ENCODE assay signal across 7 cellular contexts in genomic region chr4:44098973-44099372, GRCh38.
"Had no signal": no experiment of that assay in that cellular context is flagged by ENCODE, and none has a peak within 500 bp of the region (broad histone marks: within the 10 kb centered on the region; RNA-seq: fewer than 3 reads in every experiment).

No MANE protein-coding gene starts in this region.

- H3K27ac ChIP-seq: GM23248, HL-60 had no signal

- DNase-seq: GM23248, GOT3, H9, HCEC 1CT, KG1 had no signal

- H3K4me3 ChIP-seq: GM23248 had no signal

- H3K9ac ChIP-seq: GM23248 had no signal

- H2AFZ ChIP-seq: GM23248 had no signal

- FAIRE-seq: H54 had no signal
